ENCODE assay signal across 1 cellular context in genomic region chr9:113737414-113738271, GRCh38.
TF ChIP-seq lines count a peak whose summit lies in the region.

No MANE protein-coding gene starts in this region.

TF ChIP-seq in GM12878, 131 proteins besides CTCF, POLR2A, EP300 and RAD21 (continued from another document):
- TF ChIP-seq REST (IDR thresholded peaks at IDR 0.05; ENCODE audit: low read depth, low read length) (no peak), E2F8 (IDR thresholded peaks at IDR 0.05; ENCODE audit: low read depth, partially characterized antibody) (no peak), FOXK2 (IDR thresholded peaks at IDR 0.05) (no peak), CUX1 (IDR thresholded peaks at IDR 0.05; ENCODE audit: insufficient replicate concordance, low read depth, low read length) (no peak), CHD4 (IDR thresholded peaks at IDR 0.05) (no peak)
